Comparison of ENCODE assay signal across 23 cellular contexts in the genomic region with DNA sequence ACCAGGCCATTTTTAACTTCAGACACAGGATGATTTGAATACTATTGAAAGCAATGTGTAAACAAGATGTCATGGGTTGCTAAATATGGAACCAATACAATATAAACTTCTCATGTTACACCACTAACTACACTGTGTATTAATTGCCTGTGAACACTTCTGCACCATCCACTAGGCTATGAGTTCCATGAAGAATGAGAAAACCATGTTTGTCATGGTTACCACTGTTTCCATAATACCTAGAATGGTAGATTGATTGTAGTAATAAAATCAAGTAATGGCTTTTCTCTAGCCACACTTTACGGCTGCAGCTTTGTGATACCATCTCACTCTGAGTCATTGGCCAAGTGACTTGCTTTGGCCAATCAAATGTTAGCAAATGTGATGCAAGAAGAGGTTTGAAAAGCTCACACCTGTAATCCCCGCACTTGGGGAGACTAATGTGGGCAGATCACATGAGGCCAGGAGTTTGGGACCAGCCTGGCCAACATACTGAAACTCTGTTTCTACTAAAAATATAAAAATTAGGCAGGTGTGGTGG. TPM values are rescaled to one million over a fixed set of nuclear protein-coding genes. Genes with fewer than 3 reads are reported as not detected.
"Had no signal": no experiment of that assay in that cellular context is flagged by ENCODE, and none has a peak within 500 bp of the region (broad histone marks: within the 10 kb centered on the region; RNA-seq: fewer than 3 reads in every experiment).

No MANE protein-coding gene starts in this region.

- FAIRE-seq: islet of Langerhans, pancreas, urothelium cell line had no signal

- H3K9me3 ChIP-seq: colonic mucosa, pancreas, right lobe of liver, thyroid gland had no signal

- ATAC-seq: activated CD8-positive, alpha-beta memory T cell treated with anti-CD3 and anti-CD28 coated beads, Interleukin-2, amount 10 ng/mL, durations not matched to agents 7 days and 5 days; left cardiac atrium; natural killer cell; pancreas; right lobe of liver had no signal

- H3K36me3 Mint-ChIP-seq: natural killer cell had no signal

- H3K27ac Mint-ChIP-seq: activated CD8-positive, alpha-beta memory T cell treated with anti-CD3 and anti-CD28 coated beads, Interleukin-2, amount 10 ng/mL, durations not matched to agents 7 days and 5 days; activated T-helper 2 cell treated with anti-CD3 and anti-CD28 coated beads, Interferon-gamma antibody, Interleukin-2, Interleukin-4, amounts not matched to agents 10 μg/mL and 5 μg/mL and 100 μg/mL, durations not matched to agents 14 hours and 24 hours and 36 hours; endodermal cell; natural killer cell had no signal

- DNase-seq: activated CD4-positive, alpha-beta T cell treated with anti-CD3 and anti-CD28 coated beads, Interleukin-2, amount 50 U/mL, for 48 hours; activated CD8-positive, alpha-beta memory T cell treated with anti-CD3 and anti-CD28 coated beads, Interleukin-2, amount 10 ng/mL, durations not matched to agents 7 days and 5 days; activated naive CD4-positive, alpha-beta T cell treated with Interleukin-2 at 50 U/mL for 16 hours; anterior cingulate cortex; brain microvascular endothelial cell; central memory CD4-positive, alpha-beta T cell; colonic mucosa; endodermal cell; foreskin fibroblast; left cardiac atrium; mesenchymal stem cell; natural killer cell; pancreas; right lobe of liver; stimulated activated CD4-positive, alpha-beta T cell treated with anti-CD3 and anti-CD28 coated beads, Interleukin-4, amount 100 ng/mL, for 1 hour; thyroid gland had no signal

- H3K27me3 ChIP-seq: brain microvascular endothelial cell, colonic mucosa, pancreas, thyroid gland had no signal

- H3K4me1 ChIP-seq: colonic mucosa, pancreas, right lobe of liver, thyroid gland had no signal

- H3K4me3 ChIP-seq: colonic mucosa, pancreas, right lobe of liver, smooth muscle cell, thyroid gland had no signal

- H3K4me2 ChIP-seq: smooth muscle cell had no signal

- H3K27me3 Mint-ChIP-seq: activated CD8-positive, alpha-beta memory T cell treated with anti-CD3 and anti-CD28 coated beads, Interleukin-2, amount 10 ng/mL, durations not matched to agents 7 days and 5 days had no signal

- H3K27ac ChIP-seq: brain microvascular endothelial cell, colonic mucosa, epithelial cell of prostate, pancreas, right lobe of liver, thyroid gland had no signal

- H3K36me3 ChIP-seq: brain microvascular endothelial cell, colonic mucosa, pancreas, right lobe of liver, thyroid gland had no signal

- H3K9me3 Mint-ChIP-seq: activated T-helper 2 cell treated with anti-CD3 and anti-CD28 coated beads, Interferon-gamma antibody, Interleukin-2, Interleukin-4, amounts not matched to agents 10 μg/mL and 5 μg/mL and 100 μg/mL, durations not matched to agents 14 hours and 24 hours and 36 hours; natural killer cell had no signal

- H3K4me3 Mint-ChIP-seq: activated CD8-positive, alpha-beta memory T cell treated with anti-CD3 and anti-CD28 coated beads, Interleukin-2, amount 10 ng/mL, durations not matched to agents 7 days and 5 days; endodermal cell; natural killer cell had no signal

RNA-seq across cellular contexts. Expression of gene CYBB, which starts 19.9 kb away (rescaled TPM):
- total RNA-seq: activated CD8-positive, alpha-beta memory T cell treated with anti-CD3 and anti-CD28 coated beads, Interleukin-2, amount 10 ng/mL, durations not matched to agents 7 days and 5 days; endodermal cell; glomerular endothelial cell; pulmonary artery endothelial cell; smooth muscle cell had no signal
